In the genomic region with DNA sequence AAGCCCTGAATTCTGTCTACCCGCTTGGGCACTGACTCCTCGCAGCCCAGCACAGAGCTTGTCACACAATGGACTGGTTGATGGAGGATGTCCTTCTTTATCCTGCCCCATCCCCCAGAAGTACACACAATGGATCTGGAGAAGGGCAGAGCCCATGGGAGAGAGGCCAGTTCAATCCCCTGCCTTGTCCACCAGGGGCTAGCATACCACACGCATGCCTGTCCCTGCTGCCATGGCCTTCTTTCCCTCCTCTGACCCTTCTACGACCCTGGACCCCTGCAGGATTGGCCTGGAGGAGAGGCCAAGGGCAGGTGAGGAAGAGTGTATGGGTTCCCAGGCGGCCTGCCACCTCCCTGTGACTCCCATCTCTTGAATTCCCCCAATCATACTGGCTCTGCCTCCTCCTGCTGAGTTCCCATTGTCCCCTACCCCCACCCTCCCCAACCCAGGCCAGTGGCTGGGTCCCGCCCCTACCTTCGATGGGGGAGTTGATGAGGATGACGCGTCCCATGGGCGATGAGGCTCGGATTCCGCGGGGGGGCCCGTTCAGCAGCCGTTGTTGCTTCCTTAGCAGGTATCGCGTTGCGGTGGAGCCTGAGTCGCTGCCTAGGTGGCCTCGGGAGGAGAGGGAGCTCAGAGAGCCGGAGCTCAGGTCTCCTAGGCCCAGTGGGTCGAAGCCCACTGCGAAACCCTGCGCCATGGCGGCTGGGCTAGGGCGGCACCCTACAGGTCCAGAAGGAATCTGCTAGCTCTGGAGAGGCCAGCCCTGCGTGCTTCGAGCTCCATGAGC, we compare ENCODE assay signal across 13 cellular contexts. TPM values are rescaled to one million over a fixed set of nuclear protein-coding genes. Genes with fewer than 3 reads are reported as not detected.
DNase-seq lines count a peak whose midpoint lies in the region; ATAC-seq and TF ChIP-seq lines count a peak whose summit lies in the region.
"Had no signal": no experiment of that assay in that cellular context is flagged by ENCODE, and none has a peak within 500 bp of the region (broad histone marks: within the 10 kb centered on the region; RNA-seq: fewer than 3 reads in every experiment).

No MANE protein-coding gene starts in this region.

- intact Hi-C loops in head of caudate nucleus (cut with DNase I): no loop called here

- CTCF ChIA-PET in AG04450 (lab: Charles Lee): interaction anchor here (0.7 to 5.8 kb wide), 10 partner anchors 9 to 31 kb away, joined by 3 to 46 read pairs (median 5); partner anchors contain the start of gene LZTS2

- H3K36me3 ChIP-seq in WERI-Rb-1: peaks cover under 1% of the 10 kb centered on the region; the same call in 1 of the 2 replicates
- H3K36me3 ChIP-seq: neutrophil, uterus had no signal

- ATAC-seq in activated CD4-positive, CD25-positive, alpha-beta regulatory T cell treated with anti-CD3 and anti-CD28 coated beads, Interleukin-2, amount 50 U/mL, for 24 hours: no peak

- TF ChIP-seq CTCF in AG04450 (IDR thresholded peaks at IDR 0.05; ENCODE audit: low read depth, low read length): peak; percentile 23; the same call in 1 of the 2 replicates
- TF ChIP-seq CTCF in GM12872 (IDR thresholded peaks at IDR 0.05; ENCODE audit: insufficient read depth, low read depth, low read length): peak; percentile 23; the same call in 1 of the 3 replicates
- TF ChIP-seq CTCF in WERI-Rb-1 (IDR thresholded peaks at IDR 0.05; ENCODE audit: low read depth, low read length): peak; percentile 61

- POLR2A ChIA-PET in AG04450 (lab: Yijun Ruan, JAX): interaction anchor here (1.2 kb wide), 1 partner anchor 13 kb away, joined by 6 read pairs; no protein-coding TSS in a partner anchor

- DNase-seq in AG04450 (ENCODE audit: low read depth, low spot score) (no peak), WERI-Rb-1 (no peak), head of caudate nucleus (peak in 31 of 42 donors; percentile 35 to 82 (median 65)), AML-193 (lab: John Stamatoyannopoulos, UW) (no peak), SHP77 (lab: John Stamatoyannopoulos, UW) (no peak), epidermal melanocyte (ENCODE audit: insufficient read length, low spot score) (no peak)
- DNase-seq: activated CD4-positive, alpha-beta T cell treated with anti-CD3 and anti-CD28 coated beads, Interleukin-2, amount 10 ng/mL, durations not matched to agents 24 days and 14 days; activated effector memory CD4-positive, alpha-beta T cell treated with Interleukin-2 at 50 U/mL for 16 hours; left ventricle myocardium inferior; uterus had no signal

- no peak overlapping the region for H3K4me3 ChIP-seq in AG04450 (ENCODE audit: low read depth, low read length)
- no peak overlapping the region for H3K4me3 ChIP-seq in WERI-Rb-1 (ENCODE audit: low read depth, low read length)

- H3K27ac ChIP-seq in AG04450 (ENCODE audit: low read depth, low read length): no peak overlapping the region
- H3K27ac ChIP-seq in WERI-Rb-1: no peak overlapping the region
- H3K27ac ChIP-seq: left ventricle myocardium inferior, neutrophil had no signal

- H3K27me3 ChIP-seq in AG04450 (ENCODE audit: control insufficient read depth, insufficient read depth, low read length) (no peaks in the 10 kb centered on the region), WERI-Rb-1 (ENCODE audit: insufficient read depth, low read depth, severe bottlenecking) (no peaks in the 10 kb centered on the region)
- H3K27me3 ChIP-seq: uterus had no signal

- H3K9me3 ChIP-seq in AG04450 (ENCODE audit: control insufficient read depth, insufficient read depth, low read length) (no peaks in the 10 kb centered on the region; the same call in 1 of the 2 replicates), WERI-Rb-1 (ENCODE audit: severe bottlenecking) (no peaks in the 10 kb centered on the region)
- H3K9me3 ChIP-seq: left ventricle myocardium inferior, neutrophil, uterus had no signal

RNA-seq across cellular contexts. Expression of gene PDZD7, which starts 1.2 kb away (rescaled TPM):
- 0.27 and 0.60 TPM in 2 replicates for polyA plus RNA-seq in AG04450 (2011; rRNA removed)
- polyA minus RNA-seq in AG04450 (2011; rRNA and poly(A)+ RNA removed): 0.26 and 0.37 TPM in 2 replicates

RNA-seq across cellular contexts. Expression of gene SFXN3, which starts 1.3 kb away (rescaled TPM):
- 77.8 and 87.0 TPM in 2 replicates for polyA plus RNA-seq in AG04450 (2011; rRNA removed)
- 106 and 126 TPM in 2 replicates for polyA minus RNA-seq in AG04450 (2011; rRNA and poly(A)+ RNA removed)

RNA-seq across cellular contexts. Expression of gene LZTS2, which starts 30.1 kb away (rescaled TPM):
- polyA plus RNA-seq in AG04450 (2011; rRNA removed): 33.3 and 54.3 TPM in 2 replicates
- 37.5 and 58.6 TPM in 2 replicates for polyA minus RNA-seq in AG04450 (2011; rRNA and poly(A)+ RNA removed)

RNA-seq across cellular contexts. Expression of gene KAZALD1, which starts 32.1 kb away (rescaled TPM):
- 10.8 and 14.1 TPM in 2 replicates for polyA plus RNA-seq in AG04450 (2011; rRNA removed)
- polyA minus RNA-seq in AG04450 (2011; rRNA and poly(A)+ RNA removed): 10.9 and 11.3 TPM in 2 replicates

RNA-seq across cellular contexts. Expression of gene TWNK, which starts 42.4 kb away (rescaled TPM):
- 4.3 and 6.9 TPM in 2 replicates for polyA plus RNA-seq in AG04450 (2011; rRNA removed)
- 5.5 and 7.8 TPM in 2 replicates for polyA minus RNA-seq in AG04450 (2011; rRNA and poly(A)+ RNA removed)

Comparison
In these comparisons a context has a peak if more than half of its experiments do, and no peak if none do; other contexts are left out.
1. DNase-seq: peak in head of caudate nucleus (31 of 42); none in AG04450 (single experiment), WERI-Rb-1 (single experiment), AML-193 (0 of 2), SHP77 (0 of 2) and epidermal melanocyte (single experiment).
2. Peak in every context shown above with its lines, with median percentiles within 50 percentile points of each other: CTCF ChIP-seq.